Comparison of ENCODE assay signal across 17 cellular contexts in the genomic region with DNA sequence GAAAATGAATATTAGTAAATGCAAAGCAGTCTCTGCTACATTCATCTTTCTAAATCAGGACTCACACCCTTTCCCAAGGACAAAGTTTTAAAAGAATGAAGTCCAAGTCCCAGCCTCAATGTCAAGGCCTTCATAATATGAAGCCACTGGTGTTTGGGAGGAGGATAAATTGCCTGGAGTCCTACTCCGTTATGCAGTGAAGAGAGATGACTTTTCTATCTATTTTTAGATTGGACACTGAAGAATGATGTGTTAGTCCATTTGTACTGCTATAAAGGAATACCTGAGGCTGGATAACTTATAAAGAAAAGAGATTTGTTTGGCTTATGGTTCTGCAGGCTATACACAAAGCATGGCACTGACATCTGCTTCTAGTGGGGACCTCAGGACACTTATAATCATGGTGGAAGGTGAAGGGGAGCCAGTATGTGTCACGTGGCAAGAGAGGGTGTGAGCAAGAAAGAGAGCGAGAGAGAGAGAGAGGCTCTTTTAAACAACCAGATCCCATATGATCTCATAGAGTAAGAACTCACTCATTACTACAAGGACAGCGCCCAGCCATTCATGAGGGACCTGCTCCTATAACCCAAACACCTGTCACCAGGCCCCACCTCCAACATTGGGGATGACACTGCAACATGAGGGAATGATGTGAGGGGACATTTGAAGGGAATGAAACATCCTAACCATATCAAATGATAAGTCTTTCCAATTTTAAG.
DNase-seq lines count a peak whose midpoint lies in the region; ATAC-seq and TF ChIP-seq lines count a peak whose summit lies in the region.
"Had no signal": no experiment of that assay in that cellular context is flagged by ENCODE, and none has a peak within 500 bp of the region (broad histone marks: within the 10 kb centered on the region; RNA-seq: fewer than 3 reads in every experiment).

No MANE protein-coding gene starts in this region.

- peaks cover 3% of the 10 kb centered on the region for H3K4me1 ChIP-seq in left ventricle myocardium inferior
- peaks cover 21% of the 10 kb centered on the region for H3K4me1 ChIP-seq in psoas muscle
- no peaks in the 10 kb centered on the region for H3K4me1 ChIP-seq in aorta (ENCODE audit: control insufficient read depth in 1 of 2, insufficient read depth in 2 of 2, low read length in 2 of 2)
- H3K4me1 ChIP-seq: BE2C, BLaER1 had no signal

- DNase-seq in left ventricle myocardium superior (no peak), left ventricle myocardium inferior (no peak), psoas muscle (no peak), aorta (no peak), DMS153 (lab: John Stamatoyannopoulos, UW) (no peak)
- DNase-seq: 8988T; ACHN; BE2C; C1 segment of cervical spinal cord; CD4-positive, alpha-beta memory T cell; CD4-positive, CD25-positive, alpha-beta regulatory T cell; CD8-positive, alpha-beta memory T cell; COR-L47; DMS 273 treated with DMSO at 0.1 percent for 48 hours; DMS79 treated with DMSO at 0.1 percent for 48 hours; GF-D8 had no signal

- TF ChIP-seq CTCF in left ventricle myocardium inferior (IDR thresholded peaks at IDR 0.05; ENCODE audit: borderline replicate concordance) (no peak), psoas muscle (IDR thresholded peaks at IDR 0.05) (no peak)

- H3K36me3 ChIP-seq in left ventricle myocardium inferior, result no peaks in the 10 kb centered on the region
- no peaks in the 10 kb centered on the region for H3K36me3 ChIP-seq in psoas muscle (ENCODE audit: insufficient read depth in 1 of 2, low read depth in 1 of 2)
- H3K36me3 ChIP-seq in aorta (ENCODE audit: control insufficient read depth in 1 of 2, insufficient read depth in 2 of 2, low read length in 1 of 2), result no peaks in the 10 kb centered on the region
- H3K36me3 ChIP-seq: BE2C, BLaER1 had no signal

- ATAC-seq in left ventricle myocardium superior (peak; percentile 51), psoas muscle (peak; percentile 72 to 85 (median 79)), aorta (ENCODE audit: low FRiP score) (no peak)

- intact Hi-C loops in left ventricle myocardium superior (cut with micrococcal nuclease) (no loop called here), left ventricle myocardium inferior (cut with micrococcal nuclease) (no loop called here), psoas muscle (cut with DNase I) (no loop called here), aorta (cut with DNase I) (no loop called here)

- no peak overlapping the region for H3K27ac ChIP-seq in left ventricle myocardium inferior (replicated peaks)
- H3K27ac ChIP-seq in psoas muscle, result peak overlapping the region; percentile 19
- no peak overlapping the region for H3K27ac ChIP-seq in aorta (ENCODE audit: low read depth in 1 of 2, low read length in 2 of 2)
- H3K27ac ChIP-seq: BLaER1 had no signal

- H3K9me3 ChIP-seq in left ventricle myocardium inferior (replicated peaks) (no peaks in the 10 kb centered on the region), psoas muscle (no peaks in the 10 kb centered on the region), aorta (ENCODE audit: control insufficient read depth, low read length) (no peaks in the 10 kb centered on the region)
- H3K9me3 ChIP-seq: BE2C, BLaER1 had no signal

- H3K4me3 ChIP-seq in left ventricle myocardium inferior (no peak overlapping the region), psoas muscle (no peak overlapping the region), aorta (ENCODE audit: low read length in 2 of 2) (no peak overlapping the region)
- H3K4me3 ChIP-seq: BLaER1 had no signal

- H3K27me3 ChIP-seq in left ventricle myocardium inferior (ENCODE audit: low read depth) (no peaks in the 10 kb centered on the region), psoas muscle (ENCODE audit: insufficient read depth in 3 of 3, low read length in 2 of 3) (no peaks in the 10 kb centered on the region), aorta (ENCODE audit: control insufficient read depth in 1 of 2, insufficient read depth in 2 of 2, low read length in 1 of 2) (no peaks in the 10 kb centered on the region)
- H3K27me3 ChIP-seq: BE2C, BLaER1 had no signal

- 62 to 72% (median 72%) methylated on average over 4 of the region's 4 CpGs for WGBS in psoas muscle, 3 donors
- 93 to 95% methylated on average over 4 of the region's 4 CpGs for whole genome bisulfite sequencing in aorta, 2 donors
